In the genomic region with DNA sequence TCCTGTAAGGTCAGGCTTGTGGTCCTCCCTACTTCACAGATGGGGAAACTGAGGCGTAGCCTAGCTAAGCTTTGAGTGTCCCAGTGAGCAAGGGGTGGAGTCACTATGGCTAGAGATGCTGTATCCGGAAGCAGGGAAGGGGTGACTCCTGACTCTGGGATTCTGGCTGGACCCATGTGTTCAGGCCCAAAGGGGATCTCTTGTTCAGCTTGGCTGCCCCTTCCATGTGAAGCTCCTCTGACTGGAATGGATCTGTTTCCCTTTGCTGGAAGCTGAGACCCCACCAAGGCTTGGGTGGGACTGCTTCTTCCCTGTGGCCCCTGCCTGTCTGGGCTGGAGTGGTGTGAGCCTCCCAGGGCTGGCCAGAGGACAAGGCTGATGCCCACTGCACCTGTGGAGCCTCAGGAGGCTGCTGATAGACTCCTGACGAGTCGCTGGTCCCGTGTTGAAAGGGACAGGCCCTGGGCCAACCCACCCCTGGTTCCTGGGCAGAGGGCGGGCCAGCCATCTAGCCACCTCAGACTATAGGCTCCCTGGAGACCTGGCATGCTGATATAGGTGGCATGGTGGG, we compare ENCODE assay signal across 8 cellular contexts. TPM values are rescaled to one million over a fixed set of nuclear protein-coding genes. Genes with fewer than 3 reads are reported as not detected.
DNase-seq lines count a peak whose midpoint lies in the region; ATAC-seq, FAIRE-seq and TF ChIP-seq lines count a peak whose summit lies in the region.

No MANE protein-coding gene starts in this region.

- intact Hi-C loops in Caco-2 (cut with micrococcal nuclease; ENCODE audit: unreplicated experiment) = loop anchor here (2.0 kb wide), 1 partner anchor 353 kb away; no protein-coding TSS in a partner anchor

- peak overlapping the region; percentile 85 for H3K27ac Mint-ChIP-seq in Caco-2 (ENCODE audit: unreplicated experiment)

- H3K4me3 ChIP-seq in Caco-2 (ENCODE audit: low read depth, low read length) (peak overlapping the region; percentile 66), RWPE2 (ENCODE audit: severe bottlenecking) (peak overlapping the region; percentile 69), esophagus (ENCODE audit: low read depth in 1 of 2, low read length in 2 of 2) (peak overlapping the region; percentile 80 to 95), neutrophil (ENCODE audit: low read depth in 1 of 2, low read length in 1 of 2) (peak overlapping the region; percentile 86 to 96)

- no peaks in the 10 kb centered on the region; the same call in 1 of the 2 replicates for H3K36me3 ChIP-seq in Caco-2 (ENCODE audit: control insufficient read depth, insufficient read depth, low read length)
- peaks cover 13% of the 10 kb centered on the region for H3K36me3 ChIP-seq in RWPE2 (ENCODE audit: low read depth)
- H3K36me3 ChIP-seq in esophagus (ENCODE audit: control insufficient read depth in 2 of 2, insufficient read depth in 2 of 2, low read length in 1 of 2) = no peaks in the 10 kb centered on the region
- peaks cover 6% of the 10 kb centered on the region for H3K36me3 ChIP-seq in neutrophil

- H3K4me3 Mint-ChIP-seq in Caco-2 (ENCODE audit: unreplicated experiment) = peak overlapping the region; percentile 79

- H3K27me3 ChIP-seq in Caco-2 (replicated peaks; ENCODE audit: control insufficient read depth, insufficient read depth, low read length) (no peaks in the 10 kb centered on the region), RWPE2 (ENCODE audit: insufficient read depth, poor library complexity, severe bottlenecking) (no peaks in the 10 kb centered on the region), esophagus (ENCODE audit: control insufficient read depth in 1 of 2, insufficient read depth in 2 of 2, low read length in 2 of 2) (no peaks in the 10 kb centered on the region), neutrophil (no peaks in the 10 kb centered on the region)

- WGBS in esophagus, 2 donors = 28 to 42% methylated on average over 6 of the region's 6 CpGs

- H3K36me3 Mint-ChIP-seq in Caco-2 (ENCODE audit: insufficient read depth, unreplicated experiment) = peaks cover 12% of the 10 kb centered on the region

- TSS peak; percentile 29 for BruUV-seq in Caco-2 (replicated peaks; lab: Mats Ljungman, UMichigan)

- no peaks in the 10 kb centered on the region; the same call in 1 of the 2 replicates for H3K4me1 ChIP-seq in Caco-2
- peaks cover 3% of the 10 kb centered on the region for H3K4me1 ChIP-seq in RWPE2 (ENCODE audit: insufficient read depth, poor library complexity, severe bottlenecking)
- H3K4me1 ChIP-seq in esophagus (ENCODE audit: control insufficient read depth in 2 of 2, insufficient read depth in 2 of 2, low read length in 1 of 2) = peaks cover 3 to 17% of the 10 kb centered on the region in 2 donors
- H3K4me1 ChIP-seq in neutrophil (ENCODE audit: control insufficient read depth in 1 of 2, insufficient read depth in 1 of 2, low read depth in 1 of 2, low read length in 1 of 2) = peaks cover 75 to 77% of the 10 kb centered on the region in 2 experiments

- POLR2A ChIA-PET in Caco-2 (lab: Charles Lee) = interaction anchor here (1.2 kb wide), 1 partner anchor 49 kb away, joined by 5 read pairs; a partner anchor contains a TSS

- no peak for TF ChIP-seq CTCF in Caco-2 (IDR thresholded peaks at IDR 0.05; ENCODE audit: insufficient read depth in 1 of 2, low read depth in 1 of 2, low read length in 1 of 2, severe bottlenecking in 1 of 2, unreplicated experiment in 1 of 2)
- TF ChIP-seq CTCF in RWPE2 (IDR thresholded peaks at IDR 0.05; ENCODE audit: poor library complexity, severe bottlenecking) = no peak
- no peak for TF ChIP-seq CTCF in neutrophil (IDR thresholded peaks at IDR 0.05)
- no peak for TF ChIP-seq CTCF in D721Med (IDR thresholded peaks at IDR 0.05; ENCODE audit: insufficient read depth, missing control alignments)

- no peaks in the 10 kb centered on the region for H3K9me3 Mint-ChIP-seq in Caco-2 (ENCODE audit: unreplicated experiment)

- H3K27ac ChIP-seq in RWPE2 (ENCODE audit: poor library complexity, severe bottlenecking) = peak overlapping the region; percentile 68
- H3K27ac ChIP-seq in esophagus (ENCODE audit: low read depth in 2 of 2, low read length in 1 of 2) = peak overlapping the region; percentile 89 to 96
- H3K27ac ChIP-seq in neutrophil = peak overlapping the region; percentile 99

- no peak for ATAC-seq in RWPE2 (ENCODE audit: low read depth)

- H3K27me3 Mint-ChIP-seq in Caco-2 (ENCODE audit: insufficient read depth, unreplicated experiment) = peaks cover 4% of the 10 kb centered on the region

- H3K9me3 ChIP-seq in Caco-2 (no peaks in the 10 kb centered on the region), RWPE2 (ENCODE audit: severe bottlenecking) (no peaks in the 10 kb centered on the region), esophagus (ENCODE audit: control insufficient read depth in 2 of 2, insufficient read depth in 1 of 2, low read depth in 1 of 2, low read length in 1 of 2) (no peaks in the 10 kb centered on the region), neutrophil (no peaks in the 10 kb centered on the region)

- no peak for DNase-seq in Caco-2
- no peak for DNase-seq in RWPE2 (ENCODE audit: low spot score)
- DNase-seq in DMS79 treated with DMSO at 0.1 percent for 48 hours (lab: John Stamatoyannopoulos, UW) = no peak
- DNase-seq in D721Med (ENCODE audit: insufficient read length, low spot score) = no peak
- no peak for DNase-seq in NCI-H1092 treated with DMSO at 0.1 percent for 48 hours (lab: John Stamatoyannopoulos, UW)
- no peak for DNase-seq in C1 segment of cervical spinal cord (lab: John Stamatoyannopoulos, UW)

- no peak for FAIRE-seq in D721Med (lab: Jason Lieb, UNC)

- CTCF ChIA-PET in Caco-2 (lab: Charles Lee) = interaction anchor here (2.3 kb wide), 1 partner anchor 35 kb away, joined by 5 read pairs; no protein-coding TSS in a partner anchor

- H3K4me1 Mint-ChIP-seq in Caco-2 (ENCODE audit: low read depth, unreplicated experiment) = peaks cover 6% of the 10 kb centered on the region

RNA-seq across cellular contexts. Expression of a gene that starts 1.0 kb away (rescaled TPM):
- 40.1 and 43.5 TPM in 2 replicates for total RNA-seq in Caco-2 (2022)
- 10 to 100 TPM; 33.8 to 39.1 TPM for polyA plus RNA-seq in esophagus

RNA-seq across cellular contexts. Expression of a gene that starts 6.4 kb away (rescaled TPM):
- total RNA-seq in Caco-2 (2022) = 2.9 and 3.4 TPM in 2 replicates
- 1 to 10 TPM; 5.5 to 7.0 TPM for polyA plus RNA-seq in esophagus

RNA-seq across cellular contexts. Expression of a gene that starts 48.7 kb away (rescaled TPM):
- total RNA-seq in Caco-2 (2022) = 12.6 and 14.3 TPM in 2 replicates
- polyA plus RNA-seq in esophagus = 10 to 100 TPM in 1 of 2 donors, 1 to 10 TPM in 1; 8.3 to 12.9 TPM

RNA-seq across cellular contexts. Expression of a gene that starts 50.4 kb away (rescaled TPM):
- total RNA-seq in Caco-2 (2022) = 1.6 and 2.1 TPM in 2 replicates
- 1 to 10 TPM; 1.8 to 2.0 TPM for polyA plus RNA-seq in esophagus

RNA-seq across cellular contexts. Expression of a gene that starts 56.7 kb away (rescaled TPM):
- total RNA-seq in Caco-2 (2022) = 0.05 and 0.09 TPM in 2 replicates
- 1 to 10 TPM in 1 of 2 donors, under 1 TPM in 1; 0.93 to 2.8 TPM for polyA plus RNA-seq in esophagus
